In genomic region chr1:187266051-187266450, GRCh38 we compare ENCODE assay signal across 19 cellular contexts.
A peak's percentile ranks its signal among the peaks of the same experiment; 100 is the strongest.
DNase-seq lines count a peak whose midpoint lies in the region; ATAC-seq, FAIRE-seq and TF ChIP-seq lines count a peak whose summit lies in the region.
"Had no signal": no experiment of that assay in that cellular context is flagged by ENCODE, and none has a peak within 500 bp of the region (broad histone marks: within the 10 kb centered on the region; RNA-seq: fewer than 3 reads in every experiment).

No MANE protein-coding gene starts in this region.

- intact Hi-C loops in spleen (cut with DNase I; ENCODE audit: low total_unique reads), result no loop called here

- peaks cover 4% of the 10 kb centered on the region; the same call in 1 of the 2 replicates for H3K27me3 ChIP-seq in OCI-LY3 (ENCODE audit: low read depth, low read length)
- no peaks in the 10 kb centered on the region for H3K27me3 ChIP-seq in neuron (ENCODE audit: insufficient read depth, low read length)
- H3K27me3 ChIP-seq in spleen (replicated peaks in 1 of 7), result no peaks in the 10 kb centered on the region
- H3K27me3 ChIP-seq in WERI-Rb-1 (ENCODE audit: insufficient read depth, low read depth, severe bottlenecking), result no peaks in the 10 kb centered on the region
- H3K27me3 ChIP-seq: MG63 had no signal

- peak overlapping the region; percentile 29; the same call in 1 of the 2 replicates for H3K4me2 ChIP-seq in OCI-LY3 (ENCODE audit: low read length)

- no peak for TF ChIP-seq POLR2A in spleen (IDR thresholded peaks at IDR 0.05)

- H4K20me1 ChIP-seq in OCI-LY3 (ENCODE audit: insufficient read depth, low read length), result no peaks in the 10 kb centered on the region

- no peak overlapping the region for H3K9ac ChIP-seq in OCI-LY3 (ENCODE audit: low read length)

- H3K9me3 ChIP-seq in OCI-LY3 (ENCODE audit: insufficient read depth, low read length) (no peaks in the 10 kb centered on the region), neuron (ENCODE audit: low read length) (no peaks in the 10 kb centered on the region), spleen (no peaks in the 10 kb centered on the region), WERI-Rb-1 (ENCODE audit: severe bottlenecking) (no peaks in the 10 kb centered on the region)
- H3K9me3 ChIP-seq: MG63 had no signal

- H2AFZ ChIP-seq in OCI-LY3 (ENCODE audit: low read depth, low read length) (no peak overlapping the region), neuron (ENCODE audit: low read depth, low read length) (peak overlapping the region; percentile 41)

- no peak for ATAC-seq in HG02885 (IDR thresholded peaks at IDR 0.05; ENCODE audit: poor library complexity, unreplicated experiment)
- ATAC-seq: Panc1 had no signal

- H3K27ac ChIP-seq in OCI-LY3 (ENCODE audit: low read length) (no peak overlapping the region), spleen (no peak overlapping the region), WERI-Rb-1 (no peak overlapping the region)
- H3K27ac ChIP-seq: RWPE1 had no signal

- peaks cover 34% of the 10 kb centered on the region for H3K4me1 ChIP-seq in OCI-LY3 (ENCODE audit: low read length)
- H3K4me1 ChIP-seq in neuron (ENCODE audit: insufficient read depth, low read length), result peaks cover 11% of the 10 kb centered on the region
- H3K4me1 ChIP-seq in spleen, result no peaks in the 10 kb centered on the region

- no peaks in the 10 kb centered on the region for H3K79me2 ChIP-seq in OCI-LY3 (ENCODE audit: low read length)

- peak; percentile 6 for FAIRE-seq in D721Med (lab: Jason Lieb, UNC)
- FAIRE-seq: H54 had no signal

- DNase-seq in D721Med (ENCODE audit: insufficient read length, low spot score), result no peak
- DNase-seq in islet precursor cell, result peak; percentile 67
- no peak for DNase-seq in spleen
- DNase-seq in WERI-Rb-1, result no peak
- DNase-seq in NCI-H748 treated with DMSO at 0.1 percent for 48 hours (lab: John Stamatoyannopoulos, UW), result no peak
- DNase-seq: KBM-7, MG63, NCI-H1105 treated with DMSO at 0.1 percent for 48 hours, NCI-H146, NCI-H1930, NCI-H2107, NCI-H526, SHP77 had no signal

- no peak overlapping the region for H3K4me3 ChIP-seq in OCI-LY3 (ENCODE audit: low read length)
- no peak overlapping the region for H3K4me3 ChIP-seq in neuron (ENCODE audit: low read length)
- H3K4me3 ChIP-seq in spleen, result no peak overlapping the region
- no peak overlapping the region for H3K4me3 ChIP-seq in WERI-Rb-1 (ENCODE audit: low read depth, low read length)
- H3K4me3 ChIP-seq: MG63 had no signal

- WGBS in spleen, 5 donors, result 59 to 70% (median 65%) methylated on average over 4 of the region's 4 CpGs

- TF ChIP-seq CTCF in D721Med (IDR thresholded peaks at IDR 0.05; ENCODE audit: insufficient read depth, missing control alignments) (no peak), OCI-LY3 (IDR thresholded peaks at IDR 0.05; ENCODE audit: low read depth, low read length) (no peak), spleen (IDR thresholded peaks at IDR 0.05 in 8 of 11, conservative IDR thresholded peaks at IDR 0.05 in 3 of 11) (no peak), WERI-Rb-1 (IDR thresholded peaks at IDR 0.05; ENCODE audit: low read depth, low read length) (no peak)

- H3K36me3 ChIP-seq in OCI-LY3 (replicated peaks; ENCODE audit: low read depth, low read length) (no peaks in the 10 kb centered on the region), neuron (ENCODE audit: insufficient read depth, low read length) (no peaks in the 10 kb centered on the region), spleen (no peaks in the 10 kb centered on the region), WERI-Rb-1 (no peaks in the 10 kb centered on the region)
- H3K36me3 ChIP-seq: MG63 had no signal
